Comparison of ENCODE assay signal across 19 cellular contexts in genomic region chr12:52829986-52830385, GRCh38. TPM values are rescaled to one million over a fixed set of nuclear protein-coding genes. Genes with fewer than 3 reads are reported as not detected.
DNase-seq lines count a peak whose midpoint lies in the region; ATAC-seq and TF ChIP-seq lines count a peak whose summit lies in the region.
"Had no signal": no experiment of that assay in that cellular context is flagged by ENCODE, and none has a peak within 500 bp of the region (broad histone marks: within the 10 kb centered on the region; RNA-seq: fewer than 3 reads in every experiment).

No MANE protein-coding gene starts in this region.

- H3K14ac ChIP-seq in mesenchymal stem cell (ENCODE audit: low read length in 2 of 2) = no peak overlapping the region

- peak overlapping the region; percentile 29 for H3K27ac Mint-ChIP-seq in osteocyte (ENCODE audit: unreplicated experiment)
- peak overlapping the region in 1 of 8 donors; percentile 40 for H3K27ac Mint-ChIP-seq in CD8-positive, alpha-beta memory T cell
- H3K27ac Mint-ChIP-seq: CD14-positive monocyte had no signal

- ATAC-seq in aorta (ENCODE audit: low FRiP score) = no peak
- ATAC-seq: A549, HCT116 had no signal

- H4K91ac ChIP-seq in mesenchymal stem cell (ENCODE audit: low read length) = no peak overlapping the region

- H3K27ac ChIP-seq in HEK293 (ENCODE audit: extremely low read depth, low read depth, low read length) (no peak overlapping the region), mesenchymal stem cell (ENCODE audit: low read length, poor library complexity, severe bottlenecking) (no peak overlapping the region), aorta (ENCODE audit: low read depth in 1 of 2, low read length in 2 of 2) (no peak overlapping the region)
- no peak overlapping the region for H3K27ac ChIP-seq in CD8-positive, alpha-beta memory T cell (ENCODE audit: low read depth, low read length)
- H3K27ac ChIP-seq: 22Rv1, A549, BLaER1 had no signal

- H2BK12ac ChIP-seq in mesenchymal stem cell (ENCODE audit: low read length in 2 of 2) = no peak overlapping the region

- no peaks in the 10 kb centered on the region for H3K4me1 ChIP-seq in HEK293 (ENCODE audit: control insufficient read depth, insufficient read depth, low read length)
- H3K4me1 ChIP-seq in mesenchymal stem cell (ENCODE audit: control insufficient read depth, insufficient read depth, low read depth, low read length) = peaks cover 12% of the 10 kb centered on the region
- H3K4me1 ChIP-seq in aorta (ENCODE audit: control insufficient read depth in 1 of 2, insufficient read depth in 2 of 2, low read length in 2 of 2) = no peaks in the 10 kb centered on the region
- no peaks in the 10 kb centered on the region for H3K4me1 ChIP-seq in CD8-positive, alpha-beta memory T cell (ENCODE audit: insufficient read depth, low read length)
- H3K4me1 ChIP-seq: BLaER1 had no signal

- no peak for TF ChIP-seq CTCF in HEK293 (tag by site-specific recombination; IDR thresholded peaks at IDR 0.05)
- no peak for TF ChIP-seq CTCF in osteocyte (IDR thresholded peaks at IDR 0.05)

- POLR2A ChIA-PET in HEK293 (lab: Yijun Ruan, JAX) = no interaction called here
- POLR2A ChIA-PET in CD8-positive, alpha-beta memory T cell (lab: Charles Lee) = no interaction called here

- no peak overlapping the region for H2BK15ac ChIP-seq in mesenchymal stem cell (ENCODE audit: low read depth, poor library complexity, severe bottlenecking)

- H2AK5ac ChIP-seq in mesenchymal stem cell (ENCODE audit: low read length, severe bottlenecking) = peak overlapping the region; percentile 1

- H3K4me1 Mint-ChIP-seq in osteocyte (ENCODE audit: unreplicated experiment) = no peaks in the 10 kb centered on the region
- H3K4me1 Mint-ChIP-seq in CD8-positive, alpha-beta memory T cell = no peaks in the 10 kb centered on the region

- H3K9me3 ChIP-seq in HEK293 (ENCODE audit: control insufficient read depth, insufficient read depth, low read depth, low read length) (no peaks in the 10 kb centered on the region), mesenchymal stem cell (ENCODE audit: control insufficient read depth, low read length) (no peaks in the 10 kb centered on the region), aorta (ENCODE audit: control insufficient read depth, low read length) (no peaks in the 10 kb centered on the region)
- no peaks in the 10 kb centered on the region for H3K9me3 ChIP-seq in CD8-positive, alpha-beta memory T cell (ENCODE audit: low read length)
- H3K9me3 ChIP-seq: A549, BLaER1 had no signal

- H3K4me3 ChIP-seq in HEK293 (ENCODE audit: low read depth, low read length) (no peak overlapping the region), mesenchymal stem cell (ENCODE audit: insufficient read depth in 1 of 2, low read depth in 1 of 2, low read length in 2 of 2) (no peak overlapping the region), aorta (ENCODE audit: low read length in 2 of 2) (no peak overlapping the region)
- no peak overlapping the region for H3K4me3 ChIP-seq in CD8-positive, alpha-beta memory T cell (ENCODE audit: low read length)
- H3K4me3 ChIP-seq: A549, BLaER1 had no signal

- WGBS in mesenchymal stem cell = 75% methylated on average over 6 of the region's 6 CpGs
- 87 to 90% methylated on average over 6 of the region's 6 CpGs for WGBS in aorta, 2 donors

- H3K18ac ChIP-seq in mesenchymal stem cell (ENCODE audit: low read depth in 1 of 2, low read length in 2 of 2) = no peak overlapping the region

- no peaks in the 10 kb centered on the region for H3K9me3 Mint-ChIP-seq in osteocyte (ENCODE audit: unreplicated experiment)
- no peaks in the 10 kb centered on the region for H3K9me3 Mint-ChIP-seq in CD8-positive, alpha-beta memory T cell
- H3K9me3 Mint-ChIP-seq: CD14-positive monocyte; CD4-positive, alpha-beta memory T cell had no signal

- H3K27me3 ChIP-seq in mesenchymal stem cell (ENCODE audit: control insufficient read depth in 1 of 2, insufficient read depth in 1 of 2, low read length in 2 of 2) = peaks cover 0 to 21% of the 10 kb centered on the region in 2 experiments
- no peaks in the 10 kb centered on the region for H3K27me3 ChIP-seq in aorta (ENCODE audit: control insufficient read depth in 1 of 2, insufficient read depth in 2 of 2, low read length in 1 of 2)
- H3K27me3 ChIP-seq in CD8-positive, alpha-beta memory T cell (ENCODE audit: insufficient read depth, low read length, poor library complexity, severe bottlenecking) = no peaks in the 10 kb centered on the region
- H3K27me3 ChIP-seq: BLaER1 had no signal

- H3K36me3 Mint-ChIP-seq in osteocyte (ENCODE audit: unreplicated experiment) = no peaks in the 10 kb centered on the region
- no peaks in the 10 kb centered on the region for H3K36me3 Mint-ChIP-seq in CD8-positive, alpha-beta memory T cell
- H3K36me3 Mint-ChIP-seq: CD14-positive monocyte; CD4-positive, alpha-beta memory T cell had no signal

- H2AFZ ChIP-seq in mesenchymal stem cell (ENCODE audit: low read depth, low read length) = no peak overlapping the region

- H3K27me3 Mint-ChIP-seq in osteocyte (ENCODE audit: unreplicated experiment) = peaks cover 12% of the 10 kb centered on the region
- H3K27me3 Mint-ChIP-seq in CD8-positive, alpha-beta memory T cell = peaks cover 0 to 4% of the 10 kb centered on the region in 2 donors

- CTCF ChIA-PET in HEK293 (lab: Yijun Ruan, JAX) = no interaction called here
- CTCF ChIA-PET in CD8-positive, alpha-beta memory T cell (lab: Charles Lee) = no interaction called here

- no peaks in the 10 kb centered on the region for H3K79me1 ChIP-seq in mesenchymal stem cell (replicated peaks; ENCODE audit: low read length, poor library complexity, severe bottlenecking)

- intact Hi-C loops in aorta (cut with DNase I) = no loop called here

- H3K4ac ChIP-seq in mesenchymal stem cell (ENCODE audit: low read depth in 1 of 2, low read length in 2 of 2) = no peak overlapping the region

- DNase-seq in mesenchymal stem cell (no peak), osteocyte (ENCODE audit: extremely low spot score, unreplicated experiment) (no peak), aorta (peak; percentile 6 to 40), NCI-H82 (lab: John Stamatoyannopoulos, UW) (no peak), amygdala (lab: John Stamatoyannopoulos, UW) (no peak)
- DNase-seq in CD8-positive, alpha-beta memory T cell = no peak
- DNase-seq: Calu3; CD4-positive, alpha-beta memory T cell; DMS79 treated with DMSO at 0.1 percent for 48 hours; GF-D8; GOT3; H7; IMR-90 had no signal

- no peak overlapping the region for H2BK120ac ChIP-seq in mesenchymal stem cell (ENCODE audit: low read depth, low read length)

- no peak overlapping the region for H3K4me2 ChIP-seq in mesenchymal stem cell (ENCODE audit: low read length, poor library complexity, severe bottlenecking)
- H3K4me2 ChIP-seq: A549, BLaER1 had no signal

- H2BK5ac ChIP-seq in mesenchymal stem cell (ENCODE audit: low read depth, low read length, poor library complexity, severe bottlenecking) = no peak overlapping the region

- no peak overlapping the region for H4K8ac ChIP-seq in mesenchymal stem cell (ENCODE audit: low read length)

- H3K9ac ChIP-seq in mesenchymal stem cell (ENCODE audit: low read length) = no peak overlapping the region
- H3K9ac ChIP-seq: BLaER1 had no signal

- H3K23ac ChIP-seq in mesenchymal stem cell (ENCODE audit: low read length in 2 of 2) = no peak overlapping the region

- no peak overlapping the region for H3K4me3 Mint-ChIP-seq in osteocyte (ENCODE audit: unreplicated experiment)
- H3K4me3 Mint-ChIP-seq in CD8-positive, alpha-beta memory T cell = no peak overlapping the region
- H3K4me3 Mint-ChIP-seq: CD14-positive monocyte; CD4-positive, alpha-beta memory T cell had no signal

- H3K36me3 ChIP-seq in HEK293 (ENCODE audit: control insufficient read depth in 2 of 2, insufficient read depth in 1 of 2, low read length in 2 of 2) (no peaks in the 10 kb centered on the region), mesenchymal stem cell (ENCODE audit: control insufficient read depth in 1 of 2, insufficient read depth in 2 of 2, low read depth in 1 of 2, low read length in 2 of 2) (no peaks in the 10 kb centered on the region), aorta (ENCODE audit: control insufficient read depth in 1 of 2, insufficient read depth in 2 of 2, low read length in 1 of 2) (no peaks in the 10 kb centered on the region)
- no peaks in the 10 kb centered on the region for H3K36me3 ChIP-seq in CD8-positive, alpha-beta memory T cell (ENCODE audit: insufficient read depth, low read length)
- H3K36me3 ChIP-seq: BLaER1 had no signal

TF ChIP-seq in HEK293, 187 proteins besides CTCF, POLR2A, EP300 and RAD21:
- no peak for TF ChIP-seq ZNF292 (tag by site-specific recombination; IDR thresholded peaks at IDR 0.05; ENCODE audit: borderline replicate concordance, low read depth)
- no peak for TF ChIP-seq ZNF48 (tag by site-specific recombination; IDR thresholded peaks at IDR 0.05)
- peak; percentile 25; the same call in 1 of the 2 replicates for TF ChIP-seq SCRT2 (tag by site-specific recombination; IDR thresholded peaks at IDR 0.05)

RNA-seq across cellular contexts. Expression of gene KRT79, which starts 4.1 kb away (rescaled TPM):
- polyA plus RNA-seq in mesenchymal stem cell (2013, experiment 1 of 2) = not detected
- polyA plus RNA-seq in mesenchymal stem cell (2013, experiment 2 of 2) = 0.03 TPM
- total RNA-seq in osteocyte (not detected in 2 replicates), aorta (not detected)
- polyA plus RNA-seq in aorta = not detected
- total RNA-seq in CD8-positive, alpha-beta memory T cell = not detected
- not detected for polyA plus RNA-seq in CD8-positive, alpha-beta memory T cell
- total RNA-seq: Calu3; CD4-positive, alpha-beta memory T cell; H7 had no signal
- polyA plus RNA-seq: CD14-positive monocyte; CD4-positive, alpha-beta memory T cell had no signal

RNA-seq across cellular contexts. Expression of gene KRT4, which starts 16.1 kb away (rescaled TPM):
- polyA plus RNA-seq in mesenchymal stem cell (2013, experiment 1 of 2) = not detected
- polyA plus RNA-seq in mesenchymal stem cell (2013, experiment 2 of 2) = not detected
- total RNA-seq in osteocyte (not detected in 2 replicates), aorta (not detected)
- 1 to 10 TPM; 3.9 to 4.6 TPM for polyA plus RNA-seq in aorta
- not detected for total RNA-seq in CD8-positive, alpha-beta memory T cell
- polyA plus RNA-seq in CD8-positive, alpha-beta memory T cell = not detected
- total RNA-seq: Calu3; CD4-positive, alpha-beta memory T cell; H7 had no signal
- polyA plus RNA-seq: CD14-positive monocyte; CD4-positive, alpha-beta memory T cell had no signal

RNA-seq across cellular contexts. Expression of gene KRT78, which starts 18.8 kb away (rescaled TPM):
- not detected for polyA plus RNA-seq in mesenchymal stem cell (2013, experiment 1 of 2)
- polyA plus RNA-seq in mesenchymal stem cell (2013, experiment 2 of 2) = not detected
- not detected in 2 replicates for total RNA-seq in osteocyte
- total RNA-seq in aorta = not detected
- 1 to 10 TPM in 1 of 2 donors, under 1 TPM in 1; 0.10 to 2.0 TPM for polyA plus RNA-seq in aorta
- not detected for total RNA-seq in CD8-positive, alpha-beta memory T cell
- not detected for polyA plus RNA-seq in CD8-positive, alpha-beta memory T cell
- total RNA-seq: CD4-positive, alpha-beta memory T cell; H7; IMR-90 had no signal
- polyA plus RNA-seq: CD14-positive monocyte; CD4-positive, alpha-beta memory T cell; IMR-90 had no signal

RNA-seq across cellular contexts. Expression of gene KRT3, which starts 34.1 kb away (rescaled TPM):
- polyA plus RNA-seq in mesenchymal stem cell (2013, experiment 1 of 2) = not detected
- not detected for polyA plus RNA-seq in mesenchymal stem cell (2013, experiment 2 of 2)
- total RNA-seq in osteocyte (not detected in 2 replicates), aorta (not detected)
- polyA plus RNA-seq in aorta = not detected
- not detected for total RNA-seq in CD8-positive, alpha-beta memory T cell
- polyA plus RNA-seq in CD8-positive, alpha-beta memory T cell = not detected
- total RNA-seq: Calu3; CD4-positive, alpha-beta memory T cell; H7; IMR-90 had no signal
- polyA plus RNA-seq: CD14-positive monocyte; CD4-positive, alpha-beta memory T cell; IMR-90 had no signal

RNA-seq across cellular contexts. Expression of gene KRT76, which starts 52.8 kb away (rescaled TPM):
- not detected for polyA plus RNA-seq in mesenchymal stem cell (2013, experiment 1 of 2)
- polyA plus RNA-seq in mesenchymal stem cell (2013, experiment 2 of 2) = not detected
- not detected in 2 replicates for total RNA-seq in osteocyte
- total RNA-seq in aorta = not detected
- not detected for polyA plus RNA-seq in aorta
- total RNA-seq in CD8-positive, alpha-beta memory T cell = not detected
- polyA plus RNA-seq in CD8-positive, alpha-beta memory T cell = not detected
- total RNA-seq: Calu3; CD4-positive, alpha-beta memory T cell; H7; IMR-90 had no signal
- polyA plus RNA-seq: A549; CD14-positive monocyte; CD4-positive, alpha-beta memory T cell; IMR-90 had no signal

Comparison
In these comparisons a context has a peak if more than half of its experiments do, and no peak if none do; other contexts are left out.
1. DNase-seq: peak in aorta (2 of 2); none in mesenchymal stem cell (single experiment), osteocyte (single experiment), NCI-H82 (single experiment), amygdala (0 of 56) and CD8-positive, alpha-beta memory T cell (0 of 5).